Comparison of ENCODE assay signal across 17 cellular contexts in the genomic region with DNA sequence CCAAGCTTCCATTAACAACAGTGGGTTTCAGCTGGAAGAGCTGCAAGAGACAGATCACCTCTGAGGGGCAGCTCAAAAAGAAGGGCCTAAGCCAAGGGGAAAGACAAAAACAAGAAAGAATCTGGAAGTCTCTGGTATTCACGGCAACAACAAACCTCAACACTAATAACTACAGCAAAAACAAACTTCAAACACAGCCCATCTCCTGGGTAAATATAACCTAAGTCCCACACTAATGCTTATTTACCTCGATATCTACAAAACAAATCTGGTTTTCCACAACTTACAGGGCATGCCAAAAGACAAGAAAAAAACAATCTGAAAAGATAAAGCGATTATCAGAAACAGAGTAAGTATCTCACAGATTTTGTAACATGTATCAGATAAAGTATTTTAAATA.
"Had no signal": no experiment of that assay in that cellular context is flagged by ENCODE, and none has a peak within 500 bp of the region (broad histone marks: within the 10 kb centered on the region; RNA-seq: fewer than 3 reads in every experiment).

No MANE protein-coding gene starts in this region.

- H3K4me1 ChIP-seq: right atrium auricular region had no signal

- H3K27me3 ChIP-seq: dorsolateral prefrontal cortex, right atrium auricular region had no signal

- H3K27me3 Mint-ChIP-seq: activated CD4-positive, alpha-beta T cell treated with anti-CD3 and anti-CD28 coated beads, Interleukin-2, amount 10 ng/mL, durations not matched to agents 24 days and 14 days; naive B cell; progenitor cell of endocrine pancreas; type B pancreatic cell had no signal

- ATAC-seq: esophagus mucosa; left colon; stimulated activated naive CD8-positive, alpha-beta T cell treated with anti-CD3 and anti-CD28 coated beads, Interleukin-15, Interleukin-2, amounts not matched to agents 100 U/mL and 50 U/mL, for 24 hours had no signal

- H3K4me3 Mint-ChIP-seq: activated CD4-positive, alpha-beta T cell treated with anti-CD3 and anti-CD28 coated beads, Interleukin-2, amount 10 ng/mL, durations not matched to agents 24 days and 14 days; naive B cell; type B pancreatic cell had no signal

- H3K4me3 ChIP-seq: dorsolateral prefrontal cortex, lung, right atrium auricular region, skin epidermis had no signal

- H3K9me3 Mint-ChIP-seq: activated CD4-positive, alpha-beta T cell treated with anti-CD3 and anti-CD28 coated beads, Interleukin-2, amount 10 ng/mL, durations not matched to agents 24 days and 14 days; naive B cell; type B pancreatic cell had no signal

- H3K9me3 ChIP-seq: right atrium auricular region had no signal

- H3K27ac ChIP-seq: dorsolateral prefrontal cortex, right atrium auricular region, skin epidermis had no signal

- DNase-seq: activated CD4-positive, alpha-beta T cell treated with anti-CD3 and anti-CD28 coated beads, Interleukin-2, amount 10 ng/mL, durations not matched to agents 24 days and 14 days; activated CD4-positive, CD25-positive, alpha-beta regulatory T cell; activated CD8-positive, alpha-beta memory T cell treated with anti-CD3 and anti-CD28 coated beads for 24 hours; activated naive CD4-positive, alpha-beta T cell treated with anti-CD3 and anti-CD28 coated beads, Interleukin-2, amount 50 U/mL, for 16 hours; dorsolateral prefrontal cortex; left colon; naive B cell; nucleus accumbens; stimulated activated CD4-positive, alpha-beta T cell treated with anti-CD3 and anti-CD28 coated beads, Interleukin-15, amount 100 ng/mL, for 24 hours; stimulated activated CD4-positive, alpha-beta T cell treated with anti-CD3 and anti-CD28 coated beads, Interleukin-4, amount 100 ng/mL, for 24 hours; stimulated activated naive CD8-positive, alpha-beta T cell treated with anti-CD3 and anti-CD28 coated beads, Interleukin-15, Interleukin-2, amounts not matched to agents 100 U/mL and 50 U/mL, for 24 hours had no signal

- H3K27ac Mint-ChIP-seq: activated CD4-positive, alpha-beta T cell treated with anti-CD3 and anti-CD28 coated beads, Interleukin-2, amount 10 ng/mL, durations not matched to agents 24 days and 14 days; progenitor cell of endocrine pancreas; type B pancreatic cell had no signal
